16 cellular contexts compared by ENCODE assay signal in genomic region chr4:172726001-172726423, GRCh38.
DNase-seq lines count a peak whose midpoint lies in the region; ATAC-seq, FAIRE-seq and TF ChIP-seq lines count a peak whose summit lies in the region.
"Had no signal": no experiment of that assay in that cellular context is flagged by ENCODE, and none has a peak within 500 bp of the region (broad histone marks: within the 10 kb centered on the region; RNA-seq: fewer than 3 reads in every experiment).

No MANE protein-coding gene starts in this region.

- no peaks in the 10 kb centered on the region for H3K36me3 ChIP-seq in kidney (ENCODE audit: control insufficient read depth in 1 of 2, insufficient read depth in 2 of 2, low read length in 2 of 2)
- H3K36me3 ChIP-seq: left ventricle myocardium inferior had no signal

- no peaks in the 10 kb centered on the region for H3K27me3 Mint-ChIP-seq in stimulated activated naive CD8-positive, alpha-beta T cell treated with anti-CD3 and anti-CD28 coated beads, Interleukin-15, amount 100 ng/mL, for 72 hours
- H3K27me3 Mint-ChIP-seq: activated naive CD4-positive, alpha-beta T cell treated with anti-CD3 and anti-CD28 coated beads, Interleukin-2, amount 10 ng/mL, durations not matched to agents 7 days and 5 days; brain had no signal

- peak; percentile 39 for DNase-seq in ELR (ENCODE audit: low read depth)
- peak; percentile 65 for DNase-seq in RCC 7860 (ENCODE audit: low spot score)
- DNase-seq in kidney: no peak
- DNase-seq in retina: peak; percentile 47
- DNase-seq in D721Med (ENCODE audit: insufficient read length, low spot score): no peak
- no peak for DNase-seq in activated CD4-positive, alpha-beta T cell treated with anti-CD3 and anti-CD28 coated beads for 4 hours
- no peak for DNase-seq in stimulated activated naive CD8-positive, alpha-beta T cell treated with anti-CD3 and anti-CD28 coated beads, Interleukin-15, amount 100 ng/mL, for 72 hours
- no peak for DNase-seq in GF-D8 (lab: John Stamatoyannopoulos, UW)
- DNase-seq: activated CD4-positive, alpha-beta T cell treated with anti-CD3 and anti-CD28 coated beads for 48 hours; activated naive CD4-positive, alpha-beta T cell treated with anti-CD3 and anti-CD28 coated beads, Interleukin-2, amount 10 ng/mL, durations not matched to agents 7 days and 5 days; GOT3; left ventricle myocardium inferior; NCI-H1436; NCI-H345; T-helper 9 cell had no signal

- intact Hi-C loops in kidney (cut with DNase I): no loop called here

- TF ChIP-seq CTCF in kidney (IDR thresholded peaks at IDR 0.05; ENCODE audit: borderline replicate concordance, extremely low read depth, insufficient read depth) (no peak), D721Med (IDR thresholded peaks at IDR 0.05; ENCODE audit: insufficient read depth, missing control alignments) (no peak)

- peak overlapping the region; percentile 7 to 16 for H3K27ac ChIP-seq in kidney (ENCODE audit: low read depth in 2 of 2, low read length in 2 of 2)
- H3K27ac ChIP-seq: left ventricle myocardium inferior had no signal

- H3K4me3 ChIP-seq in kidney (ENCODE audit: low read length in 2 of 2): peak overlapping the region in 1 of 2 donors; percentile 7
- H3K4me3 ChIP-seq: left ventricle myocardium inferior had no signal

- no peak overlapping the region for H3K4me3 Mint-ChIP-seq in stimulated activated naive CD8-positive, alpha-beta T cell treated with anti-CD3 and anti-CD28 coated beads, Interleukin-15, amount 100 ng/mL, for 72 hours
- H3K4me3 Mint-ChIP-seq: activated naive CD4-positive, alpha-beta T cell treated with anti-CD3 and anti-CD28 coated beads, Interleukin-2, amount 10 ng/mL, durations not matched to agents 7 days and 5 days; brain had no signal

- H3K9me3 ChIP-seq in kidney (ENCODE audit: control insufficient read depth in 1 of 2, low read length in 2 of 2): peaks cover 0 to 3% of the 10 kb centered on the region in 2 donors

- H3K4me1 Mint-ChIP-seq in stimulated activated naive CD8-positive, alpha-beta T cell treated with anti-CD3 and anti-CD28 coated beads, Interleukin-15, amount 100 ng/mL, for 72 hours: no peaks in the 10 kb centered on the region
- H3K4me1 Mint-ChIP-seq: activated naive CD4-positive, alpha-beta T cell treated with anti-CD3 and anti-CD28 coated beads, Interleukin-2, amount 10 ng/mL, durations not matched to agents 7 days and 5 days had no signal

- H3K9ac ChIP-seq in kidney (ENCODE audit: low read length in 2 of 2): no peak overlapping the region

- no peak for ATAC-seq in stimulated activated naive CD8-positive, alpha-beta T cell treated with anti-CD3 and anti-CD28 coated beads, Interleukin-15, amount 100 ng/mL, for 72 hours

- H3K4me1 ChIP-seq in kidney (ENCODE audit: control insufficient read depth in 1 of 2, insufficient read depth in 1 of 2, low read depth in 1 of 2, low read length in 2 of 2): no peaks in the 10 kb centered on the region
- H3K4me1 ChIP-seq: left ventricle myocardium inferior had no signal

- H3K27ac Mint-ChIP-seq in stimulated activated naive CD8-positive, alpha-beta T cell treated with anti-CD3 and anti-CD28 coated beads, Interleukin-15, amount 100 ng/mL, for 72 hours: no peak overlapping the region
- H3K27ac Mint-ChIP-seq: activated naive CD4-positive, alpha-beta T cell treated with anti-CD3 and anti-CD28 coated beads, Interleukin-2, amount 10 ng/mL, durations not matched to agents 7 days and 5 days; brain had no signal

- FAIRE-seq in RCC 7860 (lab: Jason Lieb, UNC) (no peak), kidney (lab: Jason Lieb, UNC) (no peak), D721Med (lab: Jason Lieb, UNC) (no peak)

- H3K9me3 Mint-ChIP-seq in stimulated activated naive CD8-positive, alpha-beta T cell treated with anti-CD3 and anti-CD28 coated beads, Interleukin-15, amount 100 ng/mL, for 72 hours: peaks cover 8 to 17% of the 10 kb centered on the region in 2 donors

Comparison
In these comparisons a context has a peak if more than half of its experiments do, and no peak if none do; other contexts are left out.
1. DNase-seq: peak in ELR (single experiment), RCC 7860 (single experiment) and retina (single experiment); none in kidney (single experiment), D721Med (single experiment), activated CD4-positive, alpha-beta T cell treated with anti-CD3 and anti-CD28 coated beads for 4 hours (0 of 2), stimulated activated naive CD8-positive, alpha-beta T cell treated with anti-CD3 and anti-CD28 coated beads, Interleukin-15, amount 100 ng/mL, for 72 hours (0 of 2) and GF-D8 (single experiment).